1 cellular context compared by ENCODE assay signal in the genomic region with DNA sequence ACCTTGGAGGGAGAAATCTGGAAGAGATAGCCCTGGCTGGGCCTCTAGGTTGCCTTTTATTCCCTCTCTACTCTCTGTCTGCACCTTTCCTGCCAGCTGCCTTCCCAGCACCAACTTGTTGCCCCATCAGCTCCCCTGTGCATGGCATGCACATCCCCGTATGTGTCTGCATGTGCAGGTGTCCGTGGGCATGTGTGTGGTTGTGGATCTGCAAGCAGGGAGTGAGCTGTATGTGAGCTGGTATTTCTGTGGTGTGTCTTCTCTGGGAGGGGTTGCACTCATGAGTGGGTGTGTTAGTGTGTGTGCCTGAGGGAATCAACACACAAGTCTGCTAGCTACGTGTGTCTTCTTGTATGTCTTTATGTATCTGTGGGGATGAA.
TF ChIP-seq lines count a peak whose summit lies in the region.

No MANE protein-coding gene starts in this region.

TF ChIP-seq in IMR-90, 13 proteins besides CTCF, POLR2A, EP300 and RAD21:
- TF ChIP-seq USF2 (IDR thresholded peaks at IDR 0.05; ENCODE audit: low read depth, low read length) (no peak), MXI1 (IDR thresholded peaks at IDR 0.05; ENCODE audit: borderline replicate concordance, low read depth, low read length) (no peak), RCOR1 (IDR thresholded peaks at IDR 0.05; ENCODE audit: insufficient replicate concordance, low read length) (no peak), CEBPB (IDR thresholded peaks at IDR 0.05; ENCODE audit: low read depth, low read length) (no peak), RFX5 (IDR thresholded peaks at IDR 0.05; ENCODE audit: low read depth, low read length) (no peak), NFE2L2 (IDR thresholded peaks at IDR 0.05; ENCODE audit: low read depth, low read length) (no peak), SMC3 (IDR thresholded peaks at IDR 0.05; ENCODE audit: low read depth, low read length) (no peak), FOS (IDR thresholded peaks at IDR 0.05; ENCODE audit: low read depth, low read length) (no peak), MAFK (IDR thresholded peaks at IDR 0.05; ENCODE audit: low read depth, low read length) (no peak), ELK1 (IDR thresholded peaks at IDR 0.05; ENCODE audit: borderline replicate concordance, low read depth, low read length) (no peak)
TF ChIP-seq in IMR-90: peak in this region for 0.
